In genomic region chr19:35116085-35116801, GRCh38 we compare ENCODE assay signal across 14 cellular contexts. TPM values are rescaled to one million over a fixed set of nuclear protein-coding genes. Genes with fewer than 3 reads are reported as not detected.
DNase-seq lines count a peak whose midpoint lies in the region; ATAC-seq and TF ChIP-seq lines count a peak whose summit lies in the region.
"Had no signal": no experiment of that assay in that cellular context is flagged by ENCODE, and none has a peak within 500 bp of the region (broad histone marks: within the 10 kb centered on the region; RNA-seq: fewer than 3 reads in every experiment).

No MANE protein-coding gene starts in this region.

- TF ChIP-seq EP300 in suprapubic skin (IDR thresholded peaks at IDR 0.05), result no peak

- POLR2A ChIA-PET in A673 (lab: Charles Lee; ENCODE audit: low non-redundant PET), result no interaction called here

- ATAC-seq in GM18858 (IDR thresholded peaks at IDR 0.05; ENCODE audit: unreplicated experiment), result no peak
- ATAC-seq in GM21737 (IDR thresholded peaks at IDR 0.05; ENCODE audit: unreplicated experiment), result no peak
- ATAC-seq: naive thymus-derived CD4-positive, alpha-beta T cell had no signal

- intact Hi-C loops in A673 (cut with micrococcal nuclease; ENCODE audit: unreplicated experiment), result no loop called here

- peaks cover 59% of the 10 kb centered on the region for H3K4me1 ChIP-seq in suprapubic skin
- H3K4me1 ChIP-seq in A673 (ENCODE audit: insufficient read depth, low read length, poor library complexity, severe bottlenecking), result no peaks in the 10 kb centered on the region

- DNase-seq in HPDE6-E6E7 (ENCODE audit: extremely low spot score) (peak; percentile 58), suprapubic skin (ENCODE audit: low spot score in 2 of 2) (no peak), cerebellar cortex (ENCODE audit: low spot score) (no peak), A673 (ENCODE audit: low spot score) (no peak)
- DNase-seq: activated B cell treated with CpG ODN at 0.5 μM for 24 hours; CD4-positive, alpha-beta memory T cell; H9; naive thymus-derived CD4-positive, alpha-beta T cell; Right ventricle myocardium superior had no signal

- peak overlapping the region; percentile 97 for H3K27ac ChIP-seq in angular gyrus (ENCODE audit: low read depth, low read length)
- peak overlapping the region; percentile 92 for H3K27ac ChIP-seq in layer of hippocampus (ENCODE audit: low read depth, low read length)
- H3K27ac ChIP-seq in suprapubic skin, result peak overlapping the region; percentile 88
- no peak overlapping the region for H3K27ac ChIP-seq in A673 (ENCODE audit: low read depth, low read length, poor library complexity, severe bottlenecking)

- H3K9me3 ChIP-seq in suprapubic skin (no peaks in the 10 kb centered on the region), A673 (ENCODE audit: low read depth, low read length, poor library complexity, severe bottlenecking) (no peaks in the 10 kb centered on the region)

- CTCF ChIA-PET in A673 (lab: Charles Lee), result no interaction called here

- no TSS peak for BruUV-seq in A673 (replicated peaks; lab: Mats Ljungman, UMichigan)

- no peak for TF ChIP-seq POLR2A in suprapubic skin (IDR thresholded peaks at IDR 0.05)

- WGBS in suprapubic skin, result 52% methylated on average over 13 of the region's 13 CpGs

- H3K27me3 ChIP-seq in layer of hippocampus (ENCODE audit: control insufficient read depth, insufficient read depth, low read length) (no peaks in the 10 kb centered on the region), suprapubic skin (no peaks in the 10 kb centered on the region), A673 (replicated peaks; ENCODE audit: insufficient read depth, low read depth, low read length, poor library complexity) (no peaks in the 10 kb centered on the region)

- TF ChIP-seq CTCF in suprapubic skin (IDR thresholded peaks at IDR 0.05), result no peak
- TF ChIP-seq CTCF in A673 (conservative IDR thresholded peaks at IDR 0.05; ENCODE audit: low read depth, low read length), result no peak

- H3K4me3 ChIP-seq in suprapubic skin (peak overlapping the region; percentile 57), A673 (ENCODE audit: low read depth, low read length, poor library complexity, severe bottlenecking) (no peak overlapping the region)

- H3K36me3 ChIP-seq in suprapubic skin (peaks cover 1% of the 10 kb centered on the region), A673 (ENCODE audit: insufficient read depth, low read length, poor library complexity, severe bottlenecking) (no peaks in the 10 kb centered on the region)

RNA-seq across cellular contexts. Expression of gene FXYD3, which starts 0.6 kb away (rescaled TPM):
- total RNA-seq in suprapubic skin (100 to 1,000 TPM; 383 to 765 (median 575) TPM), A673 (2021) (not detected in 2 replicates)
- total RNA-seq: activated B cell treated with CpG ODN at 0.5 μM for 24 hours; CD4-positive, alpha-beta memory T cell; endothelial cell of umbilical vein; naive thymus-derived CD4-positive, alpha-beta T cell had no signal

RNA-seq across cellular contexts. Expression of gene LGI4, which starts 18.6 kb away (rescaled TPM):
- total RNA-seq in suprapubic skin (10 to 100 TPM in 1 of 4 donors, 1 to 10 TPM in 3; 4.3 to 11.8 (median 7.8) TPM), A673 (2021) (not detected in 2 replicates)
- total RNA-seq: activated B cell treated with CpG ODN at 0.5 μM for 24 hours, endothelial cell of umbilical vein had no signal

RNA-seq across cellular contexts. Expression of gene FXYD1, which starts 22.4 kb away (rescaled TPM):
- total RNA-seq in suprapubic skin, result 10 to 100 TPM in 1 of 4 donors, 1 to 10 TPM in 3; 2.0 to 10.9 (median 6.7) TPM
- total RNA-seq in A673 (2021), result 0.98 TPM in 1 of 2 replicates, not detected in the other
- total RNA-seq: endothelial cell of umbilical vein had no signal

RNA-seq across cellular contexts. Expression of gene FXYD7, which starts 26.8 kb away (rescaled TPM):
- 1 to 10 TPM in 1 of 4 donors, not detected in 3; 2.2 TPM for total RNA-seq in suprapubic skin
- 0.56 and 0.85 TPM in 2 replicates for total RNA-seq in A673 (2021)
- total RNA-seq: endothelial cell of umbilical vein, Right ventricle myocardium superior had no signal

RNA-seq across cellular contexts. Expression of gene FXYD5, which starts 38.3 kb away (rescaled TPM):
- total RNA-seq in suprapubic skin, result 10 to 100 TPM; 29.8 to 64.8 (median 37.7) TPM
- 12.7 and 13.6 TPM in 2 replicates for total RNA-seq in A673 (2021)

Comparison
In these comparisons a context has a peak if more than half of its experiments do, and no peak if none do; other contexts are left out.
1. RNA of gene FXYD3, which starts 0.6 kb away (total RNA-seq): 383 to 765 TPM in suprapubic skin; not detected in A673; every median in the first group is over 100 times any median in the second.